22 cellular contexts compared by ENCODE assay signal in genomic region chr4:28654618-28655017, GRCh38.
A peak's percentile ranks its signal among the peaks of the same experiment; 100 is the strongest.
DNase-seq lines count a peak whose midpoint lies in the region; ATAC-seq, FAIRE-seq and TF ChIP-seq lines count a peak whose summit lies in the region.
"Had no signal": no experiment of that assay in that cellular context is flagged by ENCODE, and none has a peak within 500 bp of the region (broad histone marks: within the 10 kb centered on the region; RNA-seq: fewer than 3 reads in every experiment).

No MANE protein-coding gene starts in this region.

- H3K4me3 ChIP-seq in PC-3 (ENCODE audit: low read length) (no peak overlapping the region), endothelial cell of umbilical vein (replicated peaks in 1 of 3; ENCODE audit: insufficient read depth in 1 of 3, low read depth in 1 of 3, low read length in 3 of 3) (no peak overlapping the region), small intestine (ENCODE audit: low read depth in 1 of 2, low read length in 2 of 2) (no peak overlapping the region), right cardiac atrium (ENCODE audit: low read length) (no peak overlapping the region), brain microvascular endothelial cell (ENCODE audit: low read depth, low read length) (no peak overlapping the region)
- H3K4me3 ChIP-seq: SJSA1 had no signal

- TF ChIP-seq CTCF in PC-3 (conservative IDR thresholded peaks at IDR 0.05; ENCODE audit: low read depth, low read length), result no peak
- TF ChIP-seq CTCF in endothelial cell of umbilical vein (IDR thresholded peaks at IDR 0.05; ENCODE audit: extremely low read depth in 1 of 2, insufficient read depth in 1 of 2, low read depth in 1 of 2, low read length in 2 of 2), result no peak
- TF ChIP-seq CTCF in brain microvascular endothelial cell (IDR thresholded peaks at IDR 0.05; ENCODE audit: low read depth, low read length, missing control alignments), result no peak

- no TSS peak for BruUV-seq in PC-3 (replicated peaks; lab: Mats Ljungman, UMichigan)
- no TSS peak for BruUV-seq in endothelial cell of umbilical vein (replicated peaks; lab: Mats Ljungman, UMichigan)

- FAIRE-seq in endothelial cell of umbilical vein (lab: Jason Lieb, UNC) (peak; percentile 38), small intestine (lab: Jason Lieb, UNC) (no peak)
- FAIRE-seq: GM12892, GM18507, H1 had no signal

- no peaks in the 10 kb centered on the region for H4K20me1 ChIP-seq in PC-3 (ENCODE audit: low read length)
- no peaks in the 10 kb centered on the region for H4K20me1 ChIP-seq in endothelial cell of umbilical vein (replicated peaks; ENCODE audit: control insufficient read depth, extremely low read depth, insufficient read depth, low read length)

- POLR2A ChIA-PET in PC-3 (lab: Charles Lee; ENCODE audit: unreplicated experiment), result no interaction called here
- POLR2A ChIA-PET in endothelial cell of umbilical vein (lab: Charles Lee), result no interaction called here

- intact Hi-C loops in PC-3 (cut with micrococcal nuclease) (no loop called here), endothelial cell of umbilical vein (cut with micrococcal nuclease) (no loop called here), right cardiac atrium (cut with DNase I) (no loop called here)

- no peaks in the 10 kb centered on the region for H3K36me3 ChIP-seq in PC-3 (ENCODE audit: low read depth, low read length)
- no peaks in the 10 kb centered on the region for H3K36me3 ChIP-seq in endothelial cell of umbilical vein (ENCODE audit: control insufficient read depth in 2 of 2, extremely low read depth in 1 of 2, insufficient read depth in 2 of 2, low read length in 2 of 2)
- H3K36me3 ChIP-seq in small intestine (ENCODE audit: control insufficient read depth in 2 of 2, insufficient read depth in 2 of 2, low read length in 2 of 2), result no peaks in the 10 kb centered on the region
- H3K36me3 ChIP-seq in brain microvascular endothelial cell (replicated peaks), result no peaks in the 10 kb centered on the region
- H3K36me3 ChIP-seq: BE2C, SJSA1 had no signal

- in situ Hi-C loops in brain microvascular endothelial cell (cut with HindIII; ENCODE audit: low pct_ligation_motif_present, low sequenced_read_pairs), result no loop called here

- WGBS in small intestine, 3 donors, result 61 to 68% (median 67%) methylated on average over 3 of the region's 3 CpGs
- 69% methylated on average over 3 of the region's 3 CpGs for whole genome bisulfite sequencing in right cardiac atrium

- dilution Hi-C loops in endothelial cell of umbilical vein (cut with MboI; ENCODE audit: extremely low pct_ligation_motif_present, low sequenced_read_pairs), result no loop called here

- no peaks in the 10 kb centered on the region for H3K9me3 ChIP-seq in PC-3 (ENCODE audit: low read length)
- H3K9me3 ChIP-seq in endothelial cell of umbilical vein (replicated peaks; ENCODE audit: control insufficient read depth, insufficient read depth, low read length), result no peaks in the 10 kb centered on the region
- H3K9me3 ChIP-seq in small intestine (ENCODE audit: control insufficient read depth, low read depth), result no peaks in the 10 kb centered on the region
- no peaks in the 10 kb centered on the region for H3K9me3 ChIP-seq in right cardiac atrium (ENCODE audit: control insufficient read depth, low read length)
- H3K9me3 ChIP-seq: BE2C, Caco-2, SJSA1 had no signal

- H2AFZ ChIP-seq in PC-3 (ENCODE audit: low read length) (no peak overlapping the region), endothelial cell of umbilical vein (ENCODE audit: low read depth, low read length) (no peak overlapping the region)

- no peaks in the 10 kb centered on the region for H3K9me2 ChIP-seq in PC-3 (replicated peaks; ENCODE audit: low read length)

- no peak overlapping the region for H3K4me2 ChIP-seq in PC-3 (ENCODE audit: low read length)
- no peak overlapping the region for H3K4me2 ChIP-seq in endothelial cell of umbilical vein (ENCODE audit: insufficient read depth, low read length)

- no peaks in the 10 kb centered on the region for H3K9me1 ChIP-seq in endothelial cell of umbilical vein (replicated peaks; ENCODE audit: control insufficient read depth, extremely low read depth, insufficient read depth, low read length)

- no peak overlapping the region for H3K9ac ChIP-seq in PC-3 (ENCODE audit: low read length)
- H3K9ac ChIP-seq in endothelial cell of umbilical vein (replicated peaks; ENCODE audit: extremely low read depth, insufficient read depth, low read length), result no peak overlapping the region

- H3K27me3 ChIP-seq in PC-3 (ENCODE audit: low read length), result no peaks in the 10 kb centered on the region
- no peaks in the 10 kb centered on the region for H3K27me3 ChIP-seq in endothelial cell of umbilical vein (ENCODE audit: control insufficient read depth in 2 of 2, insufficient read depth in 2 of 2, low read length in 2 of 2)
- no peaks in the 10 kb centered on the region for H3K27me3 ChIP-seq in small intestine (ENCODE audit: control insufficient read depth in 2 of 2, insufficient read depth in 2 of 2, low read length in 2 of 2)
- H3K27me3 ChIP-seq in right cardiac atrium (ENCODE audit: control insufficient read depth, insufficient read depth), result no peaks in the 10 kb centered on the region
- no peaks in the 10 kb centered on the region for H3K27me3 ChIP-seq in brain microvascular endothelial cell (replicated peaks)
- H3K27me3 ChIP-seq: BE2C, SJSA1 had no signal

- H3K27ac ChIP-seq in PC-3 (ENCODE audit: low read length), result no peak overlapping the region
- no peak overlapping the region for H3K27ac ChIP-seq in endothelial cell of umbilical vein (ENCODE audit: insufficient read depth, low read depth, low read length)
- H3K27ac ChIP-seq in small intestine (ENCODE audit: low read depth in 1 of 2, low read length in 1 of 2), result no peak overlapping the region
- H3K27ac ChIP-seq in right cardiac atrium (ENCODE audit: low read length), result no peak overlapping the region
- no peak overlapping the region for H3K27ac ChIP-seq in brain microvascular endothelial cell
- H3K27ac ChIP-seq: SJSA1 had no signal

- H3K79me2 ChIP-seq in PC-3 (ENCODE audit: low read length) (no peaks in the 10 kb centered on the region), endothelial cell of umbilical vein (ENCODE audit: control insufficient read depth, insufficient read depth, low read length) (no peaks in the 10 kb centered on the region)

- CTCF ChIA-PET in PC-3 (lab: Charles Lee), result no interaction called here
- CTCF ChIA-PET in endothelial cell of umbilical vein (lab: Charles Lee), result no interaction called here

- H3F3A ChIP-seq in PC-3 (ENCODE audit: low read length, unreplicated experiment), result no peaks in the 10 kb centered on the region

- H3K4me1 ChIP-seq in PC-3 (ENCODE audit: insufficient read depth, low read length), result no peaks in the 10 kb centered on the region
- peaks cover 3% of the 10 kb centered on the region for H3K4me1 ChIP-seq in endothelial cell of umbilical vein (ENCODE audit: control insufficient read depth, extremely low read depth, insufficient read depth, low read length)
- H3K4me1 ChIP-seq in small intestine (ENCODE audit: control insufficient read depth in 2 of 2, insufficient read depth in 1 of 2, low read depth in 1 of 2, low read length in 1 of 2), result no peaks in the 10 kb centered on the region
- H3K4me1 ChIP-seq in right cardiac atrium (ENCODE audit: control insufficient read depth, insufficient read depth, low read length), result no peaks in the 10 kb centered on the region
- H3K4me1 ChIP-seq: BE2C, Caco-2, SJSA1 had no signal

- no peak for TF ChIP-seq POLR2A in endothelial cell of umbilical vein (IDR thresholded peaks at IDR 0.05; ENCODE audit: low read depth, low read length)

- ATAC-seq in PC-3 (peak; percentile 37; the same call in 1 of the 2 replicates), right cardiac atrium (no peak), GM21381 (IDR thresholded peaks at IDR 0.05; ENCODE audit: unreplicated experiment) (no peak)

- DNase-seq in A172 (ENCODE audit: low spot score) (peak; percentile 35), HCEC 1CT (peak; percentile 16), PC-3 (peak; percentile 51), endothelial cell of umbilical vein (ENCODE audit: low read depth, low spot score) (peak; percentile 44), small intestine (no peak), right cardiac atrium (no peak), brain microvascular endothelial cell (no peak)
- DNase-seq: 8988T; BE2C; Caco-2; CD4-positive, CD25-positive, alpha-beta regulatory T cell; HFFc6; NCI-H1105; NCI-H1694; NCI-H2081 treated with DMSO at 0.1 percent for 48 hours; NCI-H748 treated with DMSO at 0.1 percent for 48 hours; NK-92 treated with Interleukin-12 subunit alpha and Interleukin-12 subunit beta, amount 100 ng/mL, for 24 hours had no signal

TF ChIP-seq in endothelial cell of umbilical vein, 7 proteins besides CTCF, POLR2A, EP300 and RAD21:
- TF ChIP-seq JUN (IDR thresholded peaks at IDR 0.05; ENCODE audit: borderline replicate concordance, insufficient read depth, insufficient read length, low read depth) (peak; percentile 62), FOS (IDR thresholded peaks at IDR 0.05; ENCODE audit: borderline replicate concordance, insufficient read depth, low read length) (peak; percentile 43), MYC (IDR thresholded peaks at IDR 0.05; ENCODE audit: low read depth, low read length) (no peak), POLR2AphosphoS5 (IDR thresholded peaks at IDR 0.05; ENCODE audit: insufficient read depth, low read depth, low read length) (no peak), GATA2 (IDR thresholded peaks at IDR 0.05; ENCODE audit: insufficient read depth, insufficient read length, low read depth, low read length) (no peak), MAX (IDR thresholded peaks at IDR 0.05; ENCODE audit: insufficient read depth, insufficient read length) (no peak), EZH2 (IDR thresholded peaks at IDR 0.05; ENCODE audit: borderline replicate concordance, low read depth, low read length, severe bottlenecking) (no peak)

Comparison
In these comparisons a context has a peak if more than half of its experiments do, and no peak if none do; other contexts are left out.
1. DNase-seq: peak in A172 (single experiment), HCEC 1CT (single experiment), PC-3 (single experiment) and endothelial cell of umbilical vein (single experiment); none in small intestine (single experiment), right cardiac atrium (0 of 3) and brain microvascular endothelial cell (single experiment).